21 cellular contexts compared by ENCODE assay signal in the genomic region with DNA sequence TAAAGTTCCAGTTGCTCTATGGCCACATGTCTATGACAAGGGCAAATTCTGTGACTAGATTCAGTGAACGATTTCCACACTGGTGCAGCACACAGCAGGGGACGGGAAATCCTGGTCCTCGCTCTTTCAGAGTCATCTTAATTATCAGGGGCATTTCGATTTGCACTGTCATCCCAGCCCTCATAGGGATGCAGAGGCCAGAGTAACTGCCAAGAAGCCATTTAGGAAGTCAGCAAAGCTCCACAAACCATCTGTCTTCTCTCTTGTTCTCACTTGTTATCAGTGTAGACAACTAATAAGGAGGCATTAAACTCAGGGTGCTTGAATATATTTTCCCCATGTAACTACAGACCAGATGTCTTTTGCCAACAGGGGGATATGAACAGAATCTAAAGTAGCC.
DNase-seq lines count a peak whose midpoint lies in the region; ATAC-seq and TF ChIP-seq lines count a peak whose summit lies in the region.
"Had no signal": no experiment of that assay in that cellular context is flagged by ENCODE, and none has a peak within 500 bp of the region (broad histone marks: within the 10 kb centered on the region; RNA-seq: fewer than 3 reads in every experiment).

No MANE protein-coding gene starts in this region.

- TF ChIP-seq CTCF in NB4 (IDR thresholded peaks at IDR 0.05; ENCODE audit: low read depth, low read length) (no peak), glutamatergic neuron (IDR thresholded peaks at IDR 0.05; ENCODE audit: partially characterized antibody, unreplicated experiment) (no peak)

- ATAC-seq in GM19395 (IDR thresholded peaks at IDR 0.05; ENCODE audit: unreplicated experiment), result no peak
- no peak for ATAC-seq in GM18520 (IDR thresholded peaks at IDR 0.05; ENCODE audit: unreplicated experiment)
- ATAC-seq: foreskin keratinocyte, GM12878, natural killer cell, WTC11 had no signal

- no peak overlapping the region for H3K4me3 Mint-ChIP-seq in glutamatergic neuron (ENCODE audit: unreplicated experiment)
- H3K4me3 Mint-ChIP-seq: CD4-positive, alpha-beta T cell; immature natural killer cell; natural killer cell; WTC11 had no signal

- DNase-seq in CMK (ENCODE audit: low read depth) (peak; percentile 34), NB4 (ENCODE audit: low read depth) (peak; percentile 82), NOMO-1 treated with dmso at 0.1 percent for 144 hours (lab: John Stamatoyannopoulos, UW; ENCODE audit: unreplicated experiment) (peak; percentile 1), glutamatergic neuron (no peak), SW480 (ENCODE audit: low spot score) (no peak), medulla oblongata (ENCODE audit: extremely low spot score) (no peak)
- DNase-seq: ACHN; CD4-positive, alpha-beta T cell; cerebellar nuclear complex; foreskin keratinocyte; immature natural killer cell; Karpas-422; natural killer cell; NCI-H1436; NCI-H526 treated with DMSO at 0.1 percent for 48 hours; SW 1271 had no signal

- peaks cover 7% of the 10 kb centered on the region for H3K36me3 Mint-ChIP-seq in glutamatergic neuron (ENCODE audit: unreplicated experiment)
- H3K36me3 Mint-ChIP-seq: immature natural killer cell, natural killer cell, WTC11 had no signal

- H3K9me3 Mint-ChIP-seq in glutamatergic neuron (ENCODE audit: unreplicated experiment), result no peaks in the 10 kb centered on the region
- H3K9me3 Mint-ChIP-seq: CD4-positive, alpha-beta T cell; natural killer cell; WTC11 had no signal

- peak overlapping the region; percentile 59 for H3K27ac Mint-ChIP-seq in glutamatergic neuron (ENCODE audit: unreplicated experiment)
- H3K27ac Mint-ChIP-seq: CD4-positive, alpha-beta T cell; immature natural killer cell; natural killer cell; WTC11 had no signal

- no peak for TF ChIP-seq POLR2A in NB4 (IDR thresholded peaks at IDR 0.05; ENCODE audit: extremely low read depth, insufficient read length)

- H3K4me3 ChIP-seq in NB4 (ENCODE audit: low read depth, low read length), result no peak overlapping the region
- H3K4me3 ChIP-seq: GM12878, right atrium auricular region had no signal

- H3K4me1 Mint-ChIP-seq in glutamatergic neuron (ENCODE audit: low read depth, unreplicated experiment), result peaks cover 17% of the 10 kb centered on the region
- H3K4me1 Mint-ChIP-seq: immature natural killer cell, natural killer cell had no signal

- H3K27me3 Mint-ChIP-seq in glutamatergic neuron (ENCODE audit: unreplicated experiment), result no peaks in the 10 kb centered on the region

Comparison
In these comparisons a context has a peak if more than half of its experiments do, and no peak if none do; other contexts are left out.
1. DNase-seq: peak in CMK (single experiment), NB4 (single experiment) and NOMO-1 treated with dmso at 0.1 percent for 144 hours (single experiment); none in glutamatergic neuron (single experiment), SW480 (single experiment) and medulla oblongata (single experiment).